ENCODE assay signal across 8 cellular contexts in the genomic region with DNA sequence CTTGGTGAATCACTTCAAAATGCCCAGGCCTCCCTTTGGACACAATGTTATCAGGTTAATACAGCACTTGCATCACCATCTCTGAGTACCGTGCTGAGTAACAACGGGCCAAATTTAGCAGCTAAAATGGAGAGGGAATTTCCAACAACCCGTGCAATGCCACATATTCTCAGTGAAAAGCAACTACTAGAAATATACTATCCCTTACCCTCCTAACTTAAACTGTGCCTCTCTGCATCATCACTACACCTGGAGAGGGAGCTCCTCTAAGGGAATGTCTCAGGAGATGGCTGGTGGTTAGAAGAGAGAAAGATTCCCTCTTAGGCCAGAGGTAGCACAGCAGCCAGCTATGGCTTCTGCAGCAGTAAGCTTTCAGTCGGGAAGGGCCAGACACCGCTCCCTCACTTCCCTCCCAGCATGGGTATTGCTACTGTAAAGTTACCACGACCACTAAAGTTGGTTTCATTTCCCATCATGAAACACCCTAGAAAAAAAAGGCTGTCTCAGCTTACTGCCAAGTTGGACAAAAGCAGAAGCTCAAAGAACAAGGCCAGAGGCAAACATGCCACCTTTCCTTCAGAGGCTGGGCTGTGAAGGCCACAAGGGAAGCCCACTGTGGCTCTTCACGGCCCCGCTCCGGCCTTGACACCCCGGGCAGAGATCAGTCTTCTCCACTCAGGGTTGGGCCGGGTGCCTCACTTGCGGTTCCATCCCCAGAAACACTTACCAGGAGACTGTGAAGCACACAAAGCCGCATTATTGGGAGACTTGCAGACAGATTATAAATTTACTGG. TPM values are rescaled to one million over a fixed set of nuclear protein-coding genes. Genes with fewer than 3 reads are reported as not detected.
DNase-seq lines count a peak whose midpoint lies in the region; ATAC-seq and TF ChIP-seq lines count a peak whose summit lies in the region.

No MANE protein-coding gene starts in this region.

- no peaks in the 10 kb centered on the region for H3K27me3 ChIP-seq in GM06990 (replicated peaks; ENCODE audit: control insufficient read depth, insufficient read depth, low read length)
- no peaks in the 10 kb centered on the region for H3K27me3 ChIP-seq in foreskin keratinocyte
- no peaks in the 10 kb centered on the region for H3K27me3 ChIP-seq in ovary

- no peaks in the 10 kb centered on the region for H3K9me3 ChIP-seq in ovary

- intact Hi-C loops in ovary (cut with DNase I): no loop called here

- TF ChIP-seq EP300 in ovary (IDR thresholded peaks at IDR 0.05): no peak

- no peak for TF ChIP-seq CTCF in GM06990 (IDR thresholded peaks at IDR 0.05; ENCODE audit: insufficient read depth, low read length, poor library complexity, severe bottlenecking)
- TF ChIP-seq CTCF in foreskin keratinocyte (conservative IDR thresholded peaks at IDR 0.05): peak; percentile 37
- no peak for TF ChIP-seq CTCF in ovary (IDR thresholded peaks at IDR 0.05)

- peaks cover 14% of the 10 kb centered on the region for H3K4me1 ChIP-seq in foreskin keratinocyte
- peaks cover 25% of the 10 kb centered on the region for H3K4me1 ChIP-seq in ovary (ENCODE audit: insufficient read depth)

- peak overlapping the region; percentile 85 for H3K4me3 ChIP-seq in GM06990 (replicated peaks; ENCODE audit: low read depth, low read length)
- peak overlapping the region; percentile 26 for H3K4me3 ChIP-seq in ovary

- no peak for TF ChIP-seq POLR2A in ovary (IDR thresholded peaks at IDR 0.05)

- H3K36me3 ChIP-seq in GM06990 (ENCODE audit: control insufficient read depth, insufficient read depth, low read length) (no peaks in the 10 kb centered on the region), ovary (no peaks in the 10 kb centered on the region)

- ATAC-seq in GM21723 (IDR thresholded peaks at IDR 0.05; ENCODE audit: unreplicated experiment) (peak; percentile 34), foreskin keratinocyte (peak; percentile 42)

- H3K27ac ChIP-seq in foreskin keratinocyte (peak overlapping the region; percentile 8), ovary (peak overlapping the region; percentile 58 to 81)

- DNase-seq in GM06990 (ENCODE audit: extremely low read depth, insufficient read length) (peak; percentile 71), M059J (ENCODE audit: low read depth) (peak; percentile 70), foreskin keratinocyte (peak; percentile 58 to 78), ovary (peak; percentile 33 to 57 (median 47)), NCI-H1092 (lab: John Stamatoyannopoulos, UW) (no peak), NCI-H345 (lab: John Stamatoyannopoulos, UW) (no peak)
- DNase-seq in activated T-cell treated with anti-CD3 and anti-CD28 coated beads, Interleukin-2, amount 50 U/mL, for 48 hours: peak; percentile 53 to 59

- WGBS in ovary, 3 donors: 10 to 22% (median 15%) methylated on average over 13 of the region's 13 CpGs

RNA-seq across cellular contexts. Expression of gene MAML2, which starts 3.9 kb away (rescaled TPM):
- total RNA-seq in M059J (2014; rRNA removed; shearing (Covaris generic)): 12.0 and 14.0 TPM in 2 replicates
- total RNA-seq in foreskin keratinocyte: 6.0 and 6.2 TPM in 2 replicates
- 0.96 and 1.1 TPM in 2 replicates for polyA plus RNA-seq in foreskin keratinocyte
- total RNA-seq in ovary: 10 to 100 TPM; 10.7 to 17.5 (median 14.6) TPM
- 10 to 100 TPM in 1 of 2 donors, 1 to 10 TPM in 1; 7.3 to 16.4 TPM for polyA plus RNA-seq in ovary

RNA-seq across cellular contexts. Expression of gene CCDC82, which starts 50.6 kb away (rescaled TPM):
- 10.5 and 13.6 TPM in 2 replicates for total RNA-seq in M059J (2014; rRNA removed; shearing (Covaris generic))
- total RNA-seq in foreskin keratinocyte (14.8 and 15.2 TPM in 2 replicates), ovary (10 to 100 TPM; 14.8 to 31.8 (median 23.0) TPM)
- polyA plus RNA-seq in foreskin keratinocyte (6.6 TPM in 2 replicates), ovary (10 to 100 TPM; 16.2 to 26.0 TPM)

RNA-seq across cellular contexts. Expression of gene JRKL, which starts 50.7 kb away (rescaled TPM):
- 6.9 and 7.9 TPM in 2 replicates for total RNA-seq in M059J (2014; rRNA removed; shearing (Covaris generic))
- total RNA-seq in foreskin keratinocyte (6.0 and 7.3 TPM in 2 replicates), ovary (10 to 100 TPM in 5 of 7 donors, 1 to 10 TPM in 2; 7.1 to 18.8 (median 11.7) TPM)
- polyA plus RNA-seq in foreskin keratinocyte (2.0 and 2.1 TPM in 2 replicates), ovary (10 to 100 TPM in 1 of 2 donors, 1 to 10 TPM in 1; 7.8 to 12.8 TPM)

Comparison
In these comparisons a context has a peak if more than half of its experiments do, and no peak if none do; other contexts are left out.
1. DNase-seq: peak in GM06990 (single experiment), M059J (single experiment), activated T-cell treated with anti-CD3 and anti-CD28 coated beads, Interleukin-2, amount 50 U/mL, for 48 hours (2 of 2), foreskin keratinocyte (2 of 2) and ovary (5 of 5); none in NCI-H1092 (single experiment) and NCI-H345 (single experiment).